Comparison of ENCODE assay signal across 18 cellular contexts in genomic region chr2:56271275-56271674, GRCh38.
DNase-seq lines count a peak whose midpoint lies in the region; ATAC-seq and TF ChIP-seq lines count a peak whose summit lies in the region.
"Had no signal": no experiment of that assay in that cellular context is flagged by ENCODE, and none has a peak within 500 bp of the region (broad histone marks: within the 10 kb centered on the region; RNA-seq: fewer than 3 reads in every experiment).

No MANE protein-coding gene starts in this region.

- POLR2A ChIA-PET in WTC11 (lab: Charles Lee): interaction anchor here (0.6 kb wide), 1 partner anchor 1830 kb away, joined by 4 read pairs; no protein-coding TSS in a partner anchor

- H3K27ac Mint-ChIP-seq in WTC11: no peak overlapping the region
- no peak overlapping the region for H3K27ac Mint-ChIP-seq in stimulated activated memory B cell treated with anti-CD40 and anti-IgM and Interleukin-4, amounts not matched to agents 10 μg/mL and 1 μg/mL and 100 μg/mL, for 72 hours
- H3K27ac Mint-ChIP-seq in activated T-helper 1 cell treated with anti-CD3 and anti-CD28 coated beads, Interleukin-12 subunit alpha, Interleukin-12 subunit beta, Interleukin-2, Interleukin-4 antibody, amounts not matched to agents 30 ng/mL and 10 ng/mL and 1 ng/mL, durations not matched to agents 14 hours and 24 hours and 36 hours: no peak overlapping the region
- H3K27ac Mint-ChIP-seq: CD4-positive, alpha-beta T cell; IgD-negative memory B cell had no signal

- CTCF ChIA-PET in WTC11 (lab: Charles Lee): interaction anchor here (1.0 to 1.1 kb wide), 2 partner anchors 68 to 88 kb away, joined by 3 read pairs; partner anchors contain the start of gene CCDC85A

- H3K4me1 ChIP-seq in right cardiac atrium (ENCODE audit: control insufficient read depth, insufficient read depth, low read length) (no peaks in the 10 kb centered on the region), left lung (no peaks in the 10 kb centered on the region)
- H3K4me1 ChIP-seq: A549, Caco-2 had no signal

- H3K27me3 ChIP-seq in right cardiac atrium (ENCODE audit: control insufficient read depth, insufficient read depth): no peaks in the 10 kb centered on the region
- no peaks in the 10 kb centered on the region for H3K27me3 ChIP-seq in left lung

- H3K36me3 Mint-ChIP-seq in WTC11: no peaks in the 10 kb centered on the region
- no peaks in the 10 kb centered on the region for H3K36me3 Mint-ChIP-seq in stimulated activated memory B cell treated with anti-CD40 and anti-IgM and Interleukin-4, amounts not matched to agents 10 μg/mL and 1 μg/mL and 100 μg/mL, for 72 hours
- no peaks in the 10 kb centered on the region for H3K36me3 Mint-ChIP-seq in activated T-helper 1 cell treated with anti-CD3 and anti-CD28 coated beads, Interleukin-12 subunit alpha, Interleukin-12 subunit beta, Interleukin-2, Interleukin-4 antibody, amounts not matched to agents 30 ng/mL and 10 ng/mL and 1 ng/mL, durations not matched to agents 14 hours and 24 hours and 36 hours (ENCODE audit: low read depth)
- H3K36me3 Mint-ChIP-seq: IgD-negative memory B cell had no signal

- H3K9me3 ChIP-seq in right cardiac atrium (ENCODE audit: control insufficient read depth, low read length) (no peaks in the 10 kb centered on the region), left lung (no peaks in the 10 kb centered on the region)
- H3K9me3 ChIP-seq: A549, Caco-2 had no signal

- H3K4me1 Mint-ChIP-seq in WTC11: peaks cover 6% of the 10 kb centered on the region
- no peaks in the 10 kb centered on the region for H3K4me1 Mint-ChIP-seq in stimulated activated memory B cell treated with anti-CD40 and anti-IgM and Interleukin-4, amounts not matched to agents 10 μg/mL and 1 μg/mL and 100 μg/mL, for 72 hours
- H3K4me1 Mint-ChIP-seq in activated T-helper 1 cell treated with anti-CD3 and anti-CD28 coated beads, Interleukin-12 subunit alpha, Interleukin-12 subunit beta, Interleukin-2, Interleukin-4 antibody, amounts not matched to agents 30 ng/mL and 10 ng/mL and 1 ng/mL, durations not matched to agents 14 hours and 24 hours and 36 hours (ENCODE audit: low read depth): no peaks in the 10 kb centered on the region
- H3K4me1 Mint-ChIP-seq: IgD-negative memory B cell had no signal

- peak; percentile 23 for ATAC-seq in Right ventricle myocardium inferior
- no peak for ATAC-seq in right cardiac atrium
- peak; percentile 84 for ATAC-seq in WTC11
- ATAC-seq in stimulated activated memory B cell treated with anti-CD40 and anti-IgM and Interleukin-4, amounts not matched to agents 10 μg/mL and 1 μg/mL and 100 μg/mL, for 72 hours: peak; percentile 42
- no peak for ATAC-seq in HG03521 (IDR thresholded peaks at IDR 0.05; ENCODE audit: unreplicated experiment)
- no peak for ATAC-seq in left lung
- ATAC-seq: A549, HCT116, HepG2 had no signal

- 83% methylated on average over 2 of the region's 2 CpGs for WGBS in right cardiac atrium

- H3K9me3 Mint-ChIP-seq in WTC11: no peaks in the 10 kb centered on the region
- no peaks in the 10 kb centered on the region for H3K9me3 Mint-ChIP-seq in stimulated activated memory B cell treated with anti-CD40 and anti-IgM and Interleukin-4, amounts not matched to agents 10 μg/mL and 1 μg/mL and 100 μg/mL, for 72 hours
- no peaks in the 10 kb centered on the region for H3K9me3 Mint-ChIP-seq in activated T-helper 1 cell treated with anti-CD3 and anti-CD28 coated beads, Interleukin-12 subunit alpha, Interleukin-12 subunit beta, Interleukin-2, Interleukin-4 antibody, amounts not matched to agents 30 ng/mL and 10 ng/mL and 1 ng/mL, durations not matched to agents 14 hours and 24 hours and 36 hours
- H3K9me3 Mint-ChIP-seq: CD4-positive, alpha-beta T cell had no signal

- intact Hi-C loops in Right ventricle myocardium inferior (cut with DNase I) (no loop called here), right cardiac atrium (cut with DNase I) (no loop called here), left lung (cut with DNase I) (no loop called here)
- intact Hi-C loops in activated T-helper 1 cell treated with anti-CD3 and anti-CD28 coated beads, Interleukin-12 subunit alpha, Interleukin-12 subunit beta, Interleukin-2, Interleukin-4 antibody, amounts not matched to agents 30 ng/mL and 10 ng/mL and 1 ng/mL, durations not matched to agents 14 hours and 24 hours and 36 hours (cut with micrococcal nuclease): no loop called here

- H3K4me3 Mint-ChIP-seq in WTC11: no peak overlapping the region
- H3K4me3 Mint-ChIP-seq in stimulated activated memory B cell treated with anti-CD40 and anti-IgM and Interleukin-4, amounts not matched to agents 10 μg/mL and 1 μg/mL and 100 μg/mL, for 72 hours: no peak overlapping the region
- no peak overlapping the region for H3K4me3 Mint-ChIP-seq in activated T-helper 1 cell treated with anti-CD3 and anti-CD28 coated beads, Interleukin-12 subunit alpha, Interleukin-12 subunit beta, Interleukin-2, Interleukin-4 antibody, amounts not matched to agents 30 ng/mL and 10 ng/mL and 1 ng/mL, durations not matched to agents 14 hours and 24 hours and 36 hours
- H3K4me3 Mint-ChIP-seq: CD4-positive, alpha-beta T cell; IgD-negative memory B cell had no signal

- no peaks in the 10 kb centered on the region for H3K27me3 Mint-ChIP-seq in WTC11 (ENCODE audit: low read depth)
- no peaks in the 10 kb centered on the region for H3K27me3 Mint-ChIP-seq in stimulated activated memory B cell treated with anti-CD40 and anti-IgM and Interleukin-4, amounts not matched to agents 10 μg/mL and 1 μg/mL and 100 μg/mL, for 72 hours
- no peaks in the 10 kb centered on the region for H3K27me3 Mint-ChIP-seq in activated T-helper 1 cell treated with anti-CD3 and anti-CD28 coated beads, Interleukin-12 subunit alpha, Interleukin-12 subunit beta, Interleukin-2, Interleukin-4 antibody, amounts not matched to agents 30 ng/mL and 10 ng/mL and 1 ng/mL, durations not matched to agents 14 hours and 24 hours and 36 hours (ENCODE audit: insufficient read depth)
- H3K27me3 Mint-ChIP-seq: CD4-positive, alpha-beta T cell; IgD-negative memory B cell had no signal

- H3K4me3 ChIP-seq in right cardiac atrium (ENCODE audit: low read length): no peak overlapping the region
- H3K4me3 ChIP-seq in left lung: no peak overlapping the region
- H3K4me3 ChIP-seq: A549, GM23248 had no signal

- DNase-seq in Right ventricle myocardium inferior (ENCODE audit: missing footprints) (no peak), right cardiac atrium (no peak), WTC11 (ENCODE audit: low spot score) (peak; percentile 12), left lung (no peak)
- no peak for DNase-seq in activated T-helper 1 cell treated with anti-CD3 and anti-CD28 coated beads, Interleukin-12 subunit alpha, Interleukin-12 subunit beta, Interleukin-2, Interleukin-4 antibody, amounts not matched to agents 30 ng/mL and 10 ng/mL and 1 ng/mL, durations not matched to agents 14 hours and 24 hours and 36 hours (ENCODE audit: low spot score)
- DNase-seq: AML-193; Caco-2; CD4-positive, alpha-beta T cell; GM23248; KBM-7 had no signal

- H3K36me3 ChIP-seq in left lung: no peaks in the 10 kb centered on the region

- no peak overlapping the region for H3K27ac ChIP-seq in right cardiac atrium (ENCODE audit: low read length)
- H3K27ac ChIP-seq in left lung: no peak overlapping the region
- H3K27ac ChIP-seq: 22Rv1, A549, C4-2B, GM23248 had no signal

- no peak for TF ChIP-seq CTCF in WTC11 (IDR thresholded peaks at IDR 0.05)
- no peak for TF ChIP-seq CTCF in left lung (IDR thresholded peaks at IDR 0.05)

TF ChIP-seq in WTC11, 78 proteins besides CTCF, POLR2A, EP300 and RAD21:
- TF ChIP-seq TCF7 (CRISPR knock-in tag; IDR thresholded peaks at IDR 0.05; ENCODE audit: low read depth): no peak

Comparison
In these comparisons a context has a peak if more than half of its experiments do, and no peak if none do; other contexts are left out.
1. ATAC-seq: peak in Right ventricle myocardium inferior (single experiment), WTC11 (single experiment) and stimulated activated memory B cell treated with anti-CD40 and anti-IgM and Interleukin-4, amounts not matched to agents 10 μg/mL and 1 μg/mL and 100 μg/mL, for 72 hours (single experiment); none in right cardiac atrium (0 of 2), HG03521 (single experiment) and left lung (single experiment).